ENCODE assay signal across 23 cellular contexts in genomic region chr2:102837626-102838198, GRCh38.
"Had no signal": no experiment of that assay in that cellular context is flagged by ENCODE, and none has a peak within 500 bp of the region (broad histone marks: within the 10 kb centered on the region; RNA-seq: fewer than 3 reads in every experiment).

No MANE protein-coding gene starts in this region.

- H3K27me3 ChIP-seq: right atrium auricular region, right lobe of liver, stomach, testis, thyroid gland, transverse colon, uterus had no signal

- H3K4me3 ChIP-seq: left ventricle myocardium inferior, right atrium auricular region, right lobe of liver, smooth muscle cell, stomach, testis, thyroid gland, transverse colon, uterus had no signal

- H3K27ac ChIP-seq: left ventricle myocardium inferior, parathyroid adenoma, right atrium auricular region, right lobe of liver, stomach, testis, thyroid gland, transverse colon, uterus had no signal

- DNase-seq: head of caudate nucleus; hypothalamus; immature natural killer cell; kidney; left colon; left ventricle myocardium inferior; mammary epithelial cell; mesenchymal stem cell; naive thymus-derived CD8-positive, alpha-beta T cell; occipital lobe; right lobe of liver; stimulated activated CD4-positive, alpha-beta T cell treated with anti-CD3 and anti-CD28 coated beads, Interleukin-1b, Interleukin-23, amount 100 ng/mL, for 48 hours; stimulated activated CD4-positive, alpha-beta T cell treated with anti-CD3 and anti-CD28 coated beads, Interleukin-2, amount 100 ng/mL, for 48 hours; stimulated activated naive B cell treated with anti-CD40 and anti-IgM and Interleukin-4, amounts not matched to agents 10 μg/mL and 1 μg/mL and 100 μg/mL, for 72 hours; stimulated activated naive CD8-positive, alpha-beta T cell treated with anti-CD3 and anti-CD28 coated beads, Interleukin-15, Interleukin-2, amounts not matched to agents 100 U/mL and 50 U/mL, for 24 hours; stomach; testis; thyroid gland; transverse colon; uterus had no signal

- H3K36me3 ChIP-seq: left ventricle myocardium inferior, right atrium auricular region, right lobe of liver, stomach, thyroid gland, transverse colon, uterus had no signal

- H3K9me3 ChIP-seq: left ventricle myocardium inferior, right atrium auricular region, right lobe of liver, stomach, testis, thyroid gland, transverse colon, uterus had no signal

- ATAC-seq: left colon; naive thymus-derived CD8-positive, alpha-beta T cell; right lobe of liver; stimulated activated naive B cell treated with anti-CD40 and anti-IgM and Interleukin-4, amounts not matched to agents 10 μg/mL and 1 μg/mL and 100 μg/mL, for 72 hours; stimulated activated naive CD8-positive, alpha-beta T cell treated with anti-CD3 and anti-CD28 coated beads, Interleukin-15, Interleukin-2, amounts not matched to agents 100 U/mL and 50 U/mL, for 24 hours had no signal

- H3K4me1 ChIP-seq: parathyroid adenoma, right lobe of liver, testis, thyroid gland, transverse colon, uterus had no signal
